28 cellular contexts compared by ENCODE assay signal in genomic region chr6:144855812-144856531, GRCh38.
"Had no signal": no experiment of that assay in that cellular context is flagged by ENCODE, and none has a peak within 500 bp of the region (broad histone marks: within the 10 kb centered on the region; RNA-seq: fewer than 3 reads in every experiment).

No MANE protein-coding gene starts in this region.

- FAIRE-seq: keratinocyte had no signal

- H3K4me1 ChIP-seq: esophagus muscularis mucosa, gastroesophageal sphincter, sigmoid colon, stomach, suprapubic skin, tibial nerve, vagina had no signal

- H3K4me3 ChIP-seq: esophagus muscularis mucosa, gastroesophageal sphincter, heart left ventricle, sigmoid colon, smooth muscle cell, stomach, suprapubic skin, tibial nerve, vagina had no signal

- DNase-seq: activated B cell treated with CpG ODN at 0.5 μM for 24 hours; activated CD4-positive, alpha-beta T cell treated with anti-CD3 and anti-CD28 coated beads for 36 hours; activated CD4-positive, alpha-beta T cell treated with anti-CD3 and anti-CD28 coated beads, Interleukin-2, amount 50 U/mL, for 4 hours; activated CD8-positive, alpha-beta memory T cell treated with anti-CD3 and anti-CD28 coated beads for 24 hours; activated CD8-positive, alpha-beta memory T cell treated with anti-CD3 and anti-CD28 coated beads, Interleukin-2, amount 50 U/mL, for 4 hours; activated T-cell treated with anti-CD3 and anti-CD28 coated beads, Interleukin-2, amount 50 U/mL, for 24 hours; aorta; brain microvascular endothelial cell; caudate nucleus; effector memory CD4-positive, alpha-beta T cell; heart left ventricle; left colon; sigmoid colon; stimulated activated CD4-positive, alpha-beta T cell treated with anti-CD3 and anti-CD28 coated beads, Interleukin-15, amount 100 ng/mL, for 24 hours; stomach; T1000 had no signal

- H3K36me3 ChIP-seq: brain microvascular endothelial cell had no signal

- H3K4me3 Mint-ChIP-seq: activated B cell treated with CpG ODN at 0.5 μM for 24 hours; activated CD4-positive, alpha-beta T cell treated with anti-CD3 and anti-CD28 coated beads for 36 hours; activated T-cell treated with anti-CD3 and anti-CD28 coated beads, Interleukin-2, amount 50 U/mL, for 24 hours; activated T-helper 17 cell treated with anti-CD3 and anti-CD28 coated beads, Interleukin-2, amount 50 U/mL, for 72 hours; memory B cell; neural crest cell; stimulated activated memory B cell treated with anti-CD40 and anti-IgM and Interleukin-4, amounts not matched to agents 10 μg/mL and 1 μg/mL and 100 μg/mL, for 72 hours had no signal

- H3K27ac Mint-ChIP-seq: activated B cell treated with CpG ODN at 0.5 μM for 24 hours; activated CD4-positive, alpha-beta T cell treated with anti-CD3 and anti-CD28 coated beads for 36 hours; activated naive CD4-positive, alpha-beta T cell treated with anti-CD3 and anti-CD28 coated beads, Interleukin-2, amount 50 U/mL, for 72 hours; activated T-cell treated with anti-CD3 and anti-CD28 coated beads, Interleukin-2, amount 50 U/mL, for 24 hours; activated T-helper 17 cell treated with anti-CD3 and anti-CD28 coated beads, Interleukin-2, amount 50 U/mL, for 72 hours; stimulated activated memory B cell treated with anti-CD40 and anti-IgM and Interleukin-4, amounts not matched to agents 10 μg/mL and 1 μg/mL and 100 μg/mL, for 72 hours had no signal

- H3K4me2 ChIP-seq: smooth muscle cell had no signal

- H3K4me1 Mint-ChIP-seq: activated B cell treated with CpG ODN at 0.5 μM for 24 hours; stimulated activated memory B cell treated with anti-CD40 and anti-IgM and Interleukin-4, amounts not matched to agents 10 μg/mL and 1 μg/mL and 100 μg/mL, for 72 hours had no signal

- H3K27me3 Mint-ChIP-seq: activated CD4-positive, alpha-beta T cell treated with anti-CD3 and anti-CD28 coated beads for 36 hours; stimulated activated memory B cell treated with anti-CD40 and anti-IgM and Interleukin-4, amounts not matched to agents 10 μg/mL and 1 μg/mL and 100 μg/mL, for 72 hours had no signal

- ATAC-seq: activated CD4-positive, alpha-beta T cell treated with anti-CD3 and anti-CD28 coated beads for 36 hours; activated naive CD4-positive, alpha-beta T cell treated with anti-CD3 and anti-CD28 coated beads, Interleukin-2, amount 50 U/mL, for 72 hours; gastroesophageal sphincter; heart left ventricle; left colon; stimulated activated memory B cell treated with anti-CD40 and anti-IgM and Interleukin-4, amounts not matched to agents 10 μg/mL and 1 μg/mL and 100 μg/mL, for 72 hours had no signal

- H3K27me3 ChIP-seq: brain microvascular endothelial cell, esophagus muscularis mucosa, gastroesophageal sphincter, heart left ventricle, sigmoid colon, stomach, suprapubic skin, tibial nerve, vagina had no signal

- H3K27ac ChIP-seq: brain microvascular endothelial cell, esophagus muscularis mucosa, gastroesophageal sphincter, heart left ventricle, sigmoid colon, stomach, suprapubic skin, tibial nerve, vagina had no signal

- H3K36me3 Mint-ChIP-seq: activated naive CD4-positive, alpha-beta T cell treated with anti-CD3 and anti-CD28 coated beads, Interleukin-2, amount 50 U/mL, for 72 hours had no signal

- H3K9me3 ChIP-seq: esophagus muscularis mucosa, gastroesophageal sphincter, heart left ventricle, sigmoid colon, stomach, suprapubic skin, tibial nerve, vagina had no signal
